ENCODE assay signal across 23 cellular contexts in the genomic region with DNA sequence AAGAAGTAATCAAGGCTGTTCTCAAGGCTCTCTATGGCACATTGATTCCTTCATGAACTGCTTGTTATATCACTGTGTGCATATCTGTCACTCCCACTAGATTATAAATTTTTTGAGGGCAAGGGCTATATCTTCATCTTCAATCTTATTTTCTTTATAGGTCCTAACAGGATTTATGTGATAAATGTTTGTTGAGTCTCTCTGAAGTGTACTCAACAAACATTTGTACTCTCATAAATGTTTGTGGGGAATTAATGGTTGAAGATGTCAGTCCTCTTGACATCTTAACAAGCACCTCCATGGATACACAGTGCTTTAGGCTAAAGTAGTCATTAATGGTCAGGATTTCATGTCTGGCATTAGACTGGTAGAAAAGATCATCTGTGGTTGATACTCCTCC.
"Had no signal": no experiment of that assay in that cellular context is flagged by ENCODE, and none has a peak within 500 bp of the region (broad histone marks: within the 10 kb centered on the region; RNA-seq: fewer than 3 reads in every experiment).

No MANE protein-coding gene starts in this region.

- H2AFZ ChIP-seq: parathyroid adenoma had no signal

- H3K4me1 ChIP-seq: parathyroid adenoma, right lobe of liver, testis had no signal

- H3K79me2 ChIP-seq: parathyroid adenoma had no signal

- H3K9me3 ChIP-seq: psoas muscle, right lobe of liver, testis had no signal

- H3K27me3 ChIP-seq: dorsolateral prefrontal cortex, right lobe of liver, testis, tibial nerve had no signal

- ATAC-seq: left colon; left ventricle myocardium superior; natural killer cell treated with Interleukin-12 subunit alpha and Interleukin-12 subunit beta and Interleukin-15 and Interleukin-18, amount 100 ng/mL, for 72 hours; right lobe of liver; stimulated activated memory B cell treated with anti-CD40 and anti-IgM and Interleukin-4, amounts not matched to agents 10 μg/mL and 1 μg/mL and 100 μg/mL, for 72 hours had no signal

- DNase-seq: cortex of kidney; dorsolateral prefrontal cortex; effector CD8-positive, alpha-beta T cell; foreskin melanocyte; head of caudate nucleus; hippocampal formation; left colon; left ventricle myocardium superior; mesenchymal stem cell; midbrain; occipital lobe; psoas muscle; retina; right lobe of liver; stimulated activated CD4-positive, alpha-beta T cell treated with anti-CD3 and anti-CD28 coated beads, Interleukin-15, amount 100 ng/mL, for 24 hours; stimulated activated CD4-positive, alpha-beta T cell treated with anti-CD3 and anti-CD28 coated beads, Interleukin-1b, Interleukin-23, amount 100 ng/mL, for 48 hours; stimulated activated CD4-positive, alpha-beta T cell treated with anti-CD3 and anti-CD28 coated beads, Interleukin-4, amount 100 ng/mL, for 24 hours; testis had no signal

- H3K36me3 ChIP-seq: right lobe of liver had no signal

- H3K27ac ChIP-seq: dorsolateral prefrontal cortex, parathyroid adenoma, psoas muscle, right lobe of liver, testis, tibial nerve had no signal

- H3K4me3 ChIP-seq: dorsolateral prefrontal cortex, lung, psoas muscle, right lobe of liver, testis, tibial nerve had no signal
